15 cellular contexts compared by ENCODE assay signal in genomic region chr2:145593280-145593679, GRCh38.
A peak's percentile ranks its signal among the peaks of the same experiment; 100 is the strongest.
DNase-seq lines count a peak whose midpoint lies in the region; ATAC-seq and TF ChIP-seq lines count a peak whose summit lies in the region.
"Had no signal": no experiment of that assay in that cellular context is flagged by ENCODE, and none has a peak within 500 bp of the region (broad histone marks: within the 10 kb centered on the region; RNA-seq: fewer than 3 reads in every experiment).

No MANE protein-coding gene starts in this region.

- H3K27me3 ChIP-seq in SK-N-SH (ENCODE audit: insufficient read depth), result no peaks in the 10 kb centered on the region
- H3K27me3 ChIP-seq: breast epithelium, vagina had no signal

- no peak overlapping the region for H3K27ac Mint-ChIP-seq in activated naive CD4-positive, alpha-beta T cell treated with anti-CD3 and anti-CD28 coated beads, Interleukin-2, amount 50 U/mL, for 72 hours

- H3K36me3 ChIP-seq in SK-N-SH (replicated peaks in 1 of 2; ENCODE audit: control insufficient read depth in 1 of 2, insufficient read depth in 2 of 2, low read length in 1 of 2), result no peaks in the 10 kb centered on the region
- H3K36me3 ChIP-seq: breast epithelium, vagina had no signal

- ATAC-seq in HG03025 (IDR thresholded peaks at IDR 0.05; ENCODE audit: low FRiP score, unreplicated experiment), result peak; percentile 59
- ATAC-seq in activated naive CD4-positive, alpha-beta T cell treated with anti-CD3 and anti-CD28 coated beads, Interleukin-2, amount 50 U/mL, for 72 hours, result no peak
- ATAC-seq: esophagus mucosa, Panc1 had no signal

- TF ChIP-seq EP300 in SK-N-SH (IDR thresholded peaks at IDR 0.05; ENCODE audit: borderline replicate concordance in 1 of 2, low read depth in 1 of 2, low read length in 1 of 2), result no peak; a peak in 1 of 4 replicates

- POLR2A ChIA-PET in GM10248 (lab: Yijun Ruan, JAX) (no interaction called here), SK-N-SH (lab: Yijun Ruan, JAX) (no interaction called here)

- no peak overlapping the region for H3K4me3 ChIP-seq in SK-N-SH (ENCODE audit: low read depth in 2 of 2, low read length in 1 of 2)
- H3K4me3 ChIP-seq: breast epithelium, skin epidermis, vagina had no signal

- H3K79me2 ChIP-seq in SK-N-SH (ENCODE audit: insufficient read depth), result no peaks in the 10 kb centered on the region

- CTCF ChIA-PET in GM10248 (lab: Yijun Ruan, JAX), result interaction anchor here (1.5 kb wide), 1 partner anchor 12 kb away, joined by 3 read pairs; no protein-coding TSS in a partner anchor
- CTCF ChIA-PET in SK-N-SH (lab: Yijun Ruan, JAX), result no interaction called here

- H3K4me2 ChIP-seq in SK-N-SH, result peak overlapping the region; percentile 12; the same call in 1 of the 2 replicates

- no peaks in the 10 kb centered on the region for H3K9me3 ChIP-seq in SK-N-SH
- H3K9me3 ChIP-seq: breast epithelium, vagina had no signal

- no peaks in the 10 kb centered on the region for H4K20me1 ChIP-seq in SK-N-SH (ENCODE audit: insufficient read depth)

- H3K36me3 Mint-ChIP-seq in activated naive CD4-positive, alpha-beta T cell treated with anti-CD3 and anti-CD28 coated beads, Interleukin-2, amount 50 U/mL, for 72 hours, result no peaks in the 10 kb centered on the region

- H3K9me3 Mint-ChIP-seq in activated naive CD4-positive, alpha-beta T cell treated with anti-CD3 and anti-CD28 coated beads, Interleukin-2, amount 50 U/mL, for 72 hours, result no peaks in the 10 kb centered on the region

- H3K4me1 ChIP-seq in SK-N-SH (ENCODE audit: control insufficient read depth in 1 of 2, insufficient read depth in 2 of 2, low read depth in 1 of 2, low read length in 1 of 2), result peaks cover 0 to 32% of the 10 kb centered on the region in 2 experiments; a peak in 3 of 4 replicates
- H3K4me1 ChIP-seq: breast epithelium, vagina had no signal

- H3K9ac ChIP-seq in SK-N-SH, result no peak overlapping the region

- peak overlapping the region; percentile 34 to 90; a peak in 3 of 4 replicates for H3K27ac ChIP-seq in SK-N-SH (ENCODE audit: low read depth in 2 of 2, low read length in 1 of 2)
- H3K27ac ChIP-seq: breast epithelium, vagina had no signal

- TF ChIP-seq RAD21 in SK-N-SH (IDR thresholded peaks at IDR 0.05; ENCODE audit: low read length), result no peak

- no peaks in the 10 kb centered on the region for H3K9me2 ChIP-seq in SK-N-SH

- 82% methylated on average over 1 of the region's 1 CpG for WGBS in SK-N-SH (ENCODE audit: low lambda C conversion rate)

- peaks cover 14% of the 10 kb centered on the region for H3F3A ChIP-seq in SK-N-SH (replicated peaks; ENCODE audit: insufficient read depth)

- TF ChIP-seq CTCF in GM10248 (IDR thresholded peaks at IDR 0.05; ENCODE audit: control extremely low read depth, extremely low read depth, low read depth, missing control alignments), result no peak
- no peak for TF ChIP-seq CTCF in GM20000 (IDR thresholded peaks at IDR 0.05; ENCODE audit: extremely low read depth, missing control alignments)
- TF ChIP-seq CTCF in SK-N-SH (IDR thresholded peaks at IDR 0.05), result no peak

- H2AFZ ChIP-seq in SK-N-SH (ENCODE audit: low read depth), result no peak overlapping the region

- peak; percentile 5 for DNase-seq in GM10248 (ENCODE audit: extremely low spot score)
- DNase-seq in GM20000 (ENCODE audit: low spot score), result peak; percentile 25
- no peak for DNase-seq in SK-N-SH
- DNase-seq in NCI-H1105 treated with DMSO at 0.1 percent for 48 hours (lab: John Stamatoyannopoulos, UW), result no peak
- no peak for DNase-seq in activated naive CD4-positive, alpha-beta T cell treated with anti-CD3 and anti-CD28 coated beads, Interleukin-2, amount 50 U/mL, for 72 hours (ENCODE audit: low spot score in 2 of 2)
- DNase-seq in NCI-H2171 (lab: John Stamatoyannopoulos, UW), result no peak
- no peak for DNase-seq in epidermal melanocyte (ENCODE audit: insufficient read length, low spot score)
- DNase-seq: GDM1, NCI-H2081 had no signal

TF ChIP-seq in SK-N-SH, 30 proteins besides CTCF, POLR2A, EP300 and RAD21:
- peak; percentile 19; the same call in 1 of the 2 replicates for TF ChIP-seq PBX3 (IDR thresholded peaks at IDR 0.05)
- TF ChIP-seq REST (IDR thresholded peaks at IDR 0.05; ENCODE audit: low read depth, low read length), result no peak
- TF ChIP-seq IRF3 (IDR thresholded peaks at IDR 0.05; ENCODE audit: low read depth, low read length), result no peak
- TF ChIP-seq YY1 (IDR thresholded peaks at IDR 0.05; ENCODE audit: low read depth), result no peak
- no peak; the same call in 1 of the 2 replicates for TF ChIP-seq TCF12 (IDR thresholded peaks at IDR 0.05)
- TF ChIP-seq FOXM1 (IDR thresholded peaks at IDR 0.05; ENCODE audit: low read depth), result no peak
- TF ChIP-seq GABPA (IDR thresholded peaks at IDR 0.05; ENCODE audit: low read depth), result no peak
- no peak for TF ChIP-seq NRF1 (IDR thresholded peaks at IDR 0.05; ENCODE audit: low read depth, low read length)
- TF ChIP-seq FOXJ3 (CRISPR knock-in tag; IDR thresholded peaks at IDR 0.05), result no peak
- TF ChIP-seq POLR2AphosphoS5 (IDR thresholded peaks at IDR 0.05; ENCODE audit: low read depth, low read length), result no peak
- no peak for TF ChIP-seq RXRA (IDR thresholded peaks at IDR 0.05; ENCODE audit: borderline replicate concordance, low read depth)
- TF ChIP-seq RCOR1 (IDR thresholded peaks at IDR 0.05; ENCODE audit: low read length), result no peak
- no peak for TF ChIP-seq EZH2phosphoT487 (IDR thresholded peaks at IDR 0.05; ENCODE audit: borderline replicate concordance, low read depth)
- TF ChIP-seq FOSL2 (IDR thresholded peaks at IDR 0.05; ENCODE audit: borderline replicate concordance, low read depth), result no peak
- TF ChIP-seq JUND (IDR thresholded peaks at IDR 0.05), result peak; percentile 28; the same call in 1 of the 2 replicates
- no peak for TF ChIP-seq USF2 (IDR thresholded peaks at IDR 0.05; ENCODE audit: borderline replicate concordance, low read depth, low read length)
- TF ChIP-seq NFIC (IDR thresholded peaks at IDR 0.05; ENCODE audit: borderline replicate concordance), result no peak
- no peak for TF ChIP-seq TAF1 (IDR thresholded peaks at IDR 0.05; ENCODE audit: borderline replicate concordance, low read depth, low read length)

Comparison
In these comparisons a context has a peak if more than half of its experiments do, and no peak if none do; other contexts are left out.
1. DNase-seq: peak in GM10248 (single experiment) and GM20000 (single experiment); none in SK-N-SH (single experiment), NCI-H1105 treated with DMSO at 0.1 percent for 48 hours (single experiment), activated naive CD4-positive, alpha-beta T cell treated with anti-CD3 and anti-CD28 coated beads, Interleukin-2, amount 50 U/mL, for 72 hours (0 of 2), NCI-H2171 (single experiment) and epidermal melanocyte (single experiment).